ENCODE assay signal across 19 cellular contexts in the genomic region with DNA sequence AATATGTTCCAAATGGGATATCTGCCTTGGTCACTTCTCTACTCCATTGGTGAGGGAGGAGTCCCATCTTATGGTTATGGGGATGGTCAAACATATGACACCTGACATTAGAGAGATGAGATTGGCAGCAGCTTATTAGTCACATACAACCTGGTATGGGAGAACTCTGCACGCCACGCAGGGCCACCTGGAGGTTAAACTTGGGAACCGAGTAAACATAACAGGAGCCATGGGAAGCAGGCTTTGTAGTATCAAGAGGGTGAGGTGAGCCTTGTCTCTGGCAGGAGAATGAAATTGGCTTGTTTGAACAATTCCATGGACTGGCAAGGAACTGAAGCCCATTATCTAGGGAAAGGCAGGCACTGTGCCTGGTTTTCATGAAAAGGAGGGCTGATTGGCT.
DNase-seq lines count a peak whose midpoint lies in the region; ATAC-seq and TF ChIP-seq lines count a peak whose summit lies in the region.
"Had no signal": no experiment of that assay in that cellular context is flagged by ENCODE, and none has a peak within 500 bp of the region (broad histone marks: within the 10 kb centered on the region; RNA-seq: fewer than 3 reads in every experiment).

No MANE protein-coding gene starts in this region.

- H3K27me3 ChIP-seq in PC-3 (ENCODE audit: low read length): peaks cover 26% of the 10 kb centered on the region
- H3K27me3 ChIP-seq: SJSA1 had no signal

- no peaks in the 10 kb centered on the region for H3F3A ChIP-seq in PC-3 (ENCODE audit: low read length, unreplicated experiment)

- H3K4me2 ChIP-seq in PC-3 (ENCODE audit: low read length): no peak overlapping the region
- H3K4me2 ChIP-seq: A549 had no signal

- H4K20me1 ChIP-seq in PC-3 (ENCODE audit: low read length): no peaks in the 10 kb centered on the region

- POLR2A ChIA-PET in PC-3 (lab: Charles Lee; ENCODE audit: unreplicated experiment): no interaction called here

- no peaks in the 10 kb centered on the region for H3K9me2 ChIP-seq in PC-3 (replicated peaks; ENCODE audit: low read length)

- H3K9ac ChIP-seq in PC-3 (ENCODE audit: low read length): no peak overlapping the region
- H3K9ac ChIP-seq: GM23248 had no signal

- ATAC-seq in PC-3: no peak
- no peak for ATAC-seq in omental fat pad (ENCODE audit: low FRiP score)
- ATAC-seq: A549, Right ventricle myocardium inferior had no signal

- H3K36me3 ChIP-seq in PC-3 (ENCODE audit: low read depth, low read length): no peaks in the 10 kb centered on the region
- H3K36me3 ChIP-seq: HAP-1, SJSA1 had no signal

- CTCF ChIA-PET in PC-3 (lab: Charles Lee): no interaction called here

- H3K79me2 ChIP-seq in PC-3 (ENCODE audit: low read length): no peaks in the 10 kb centered on the region

- intact Hi-C loops in PC-3 (cut with micrococcal nuclease): no loop called here

- TF ChIP-seq CTCF in PC-3 (conservative IDR thresholded peaks at IDR 0.05; ENCODE audit: low read depth, low read length) (0 out of 2 replicates have a peak, but pooled peaks have one; percentile 18), omental fat pad (IDR thresholded peaks at IDR 0.05) (no peak)

- DNase-seq in NCI-H748 (lab: John Stamatoyannopoulos, UW; ENCODE audit: unreplicated experiment): peak; percentile 21
- DNase-seq in NCI-H748 treated with DMSO at 0.1 percent for 48 hours (lab: John Stamatoyannopoulos, UW): no peak
- peak; percentile 6 for DNase-seq in NCI-H1092 (lab: John Stamatoyannopoulos, UW)
- DNase-seq in PC-3: no peak
- no peak for DNase-seq in NCI-H2196 (lab: John Stamatoyannopoulos, UW; ENCODE audit: unreplicated experiment)
- no peak for DNase-seq in omental fat pad (ENCODE audit: low spot score)
- DNase-seq in NCI-H2107 (lab: John Stamatoyannopoulos, UW): no peak
- DNase-seq: GM23248, KBM-7, NCI-H187 treated with DMSO at 0.1 percent for 48 hours, NCI-H2171, NCI-H446, NCI-H526, OCI-M1, T-helper 9 cell had no signal

- no peaks in the 10 kb centered on the region for H3K4me1 ChIP-seq in PC-3 (ENCODE audit: insufficient read depth, low read length)
- H3K4me1 ChIP-seq: A549, HAP-1 had no signal

- no peak overlapping the region for H3K27ac ChIP-seq in PC-3 (ENCODE audit: low read length)
- H3K27ac ChIP-seq: A549, GM23248, SJSA1 had no signal

- no peaks in the 10 kb centered on the region for H3K9me3 ChIP-seq in PC-3 (ENCODE audit: low read length)
- H3K9me3 ChIP-seq: A549, HAP-1, SJSA1 had no signal

- H2AFZ ChIP-seq in PC-3 (ENCODE audit: low read length): no peak overlapping the region
- H2AFZ ChIP-seq: GM23248 had no signal

- BruUV-seq in PC-3 (replicated peaks; lab: Mats Ljungman, UMichigan): no TSS peak

- H3K4me3 ChIP-seq in PC-3 (ENCODE audit: low read length): no peak overlapping the region
- H3K4me3 ChIP-seq: A549, GM23248, HAP-1, SJSA1 had no signal

Comparison
In these comparisons a context has a peak if more than half of its experiments do, and no peak if none do; other contexts are left out.
1. DNase-seq: peak in NCI-H748 (single experiment) and NCI-H1092 (single experiment); none in NCI-H748 treated with DMSO at 0.1 percent for 48 hours (single experiment), PC-3 (single experiment), NCI-H2196 (single experiment), omental fat pad (single experiment) and NCI-H2107 (single experiment).